Comparison of ENCODE assay signal across 10 cellular contexts in the genomic region with DNA sequence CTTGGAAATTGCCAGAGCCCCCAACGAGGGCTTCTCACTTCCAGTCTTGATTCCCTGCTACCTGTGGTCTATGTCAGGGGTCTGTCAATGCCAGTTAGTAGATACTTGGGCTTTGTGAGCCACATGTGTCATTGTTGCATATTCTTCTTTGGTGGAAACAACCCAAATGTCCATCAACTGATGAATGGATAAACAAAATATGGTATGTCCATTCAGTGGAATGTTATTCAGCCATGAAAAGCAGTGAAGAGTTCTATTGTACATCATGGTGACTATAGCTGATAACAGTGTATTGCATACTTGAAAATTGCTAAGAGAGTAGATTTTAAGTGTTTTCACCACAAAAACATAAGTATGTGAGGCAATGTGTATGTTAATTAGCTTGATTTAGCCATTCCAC.
"Had no signal": no experiment of that assay in that cellular context is flagged by ENCODE, and none has a peak within 500 bp of the region (broad histone marks: within the 10 kb centered on the region; RNA-seq: fewer than 3 reads in every experiment).

No MANE protein-coding gene starts in this region.

- H2AFZ ChIP-seq: GM23248, GM23338 had no signal

- H3K27ac Mint-ChIP-seq: GM23338, H9, HFFc6 had no signal

- FAIRE-seq: H54 had no signal

- H3K4me2 ChIP-seq: GM23338 had no signal

- H3K4me3 Mint-ChIP-seq: GM23338, H9, HFFc6 had no signal

- H3K4me3 ChIP-seq: GM23248, GM23338, HAP-1 had no signal

- ATAC-seq: GM23338, HCT116 had no signal

- H3K36me3 ChIP-seq: HAP-1 had no signal

- H3K4me1 ChIP-seq: HAP-1 had no signal

- DNase-seq: GM23248, GOT3, H7, H9, HCEC 1CT, HFFc6 had no signal

- H3K27ac ChIP-seq: GM23248 had no signal

- H3K9ac ChIP-seq: GM23248 had no signal
